1 cellular context compared by ENCODE assay signal in genomic region chr14:75690010-75690409, GRCh38.
TF ChIP-seq lines count a peak whose summit lies in the region.

No MANE protein-coding gene starts in this region.

TF ChIP-seq in IMR-90, 13 proteins besides CTCF, POLR2A, EP300 and RAD21:
- TF ChIP-seq CEBPB (IDR thresholded peaks at IDR 0.05; ENCODE audit: low read depth, low read length) = no peak
- TF ChIP-seq, protein P1, sequence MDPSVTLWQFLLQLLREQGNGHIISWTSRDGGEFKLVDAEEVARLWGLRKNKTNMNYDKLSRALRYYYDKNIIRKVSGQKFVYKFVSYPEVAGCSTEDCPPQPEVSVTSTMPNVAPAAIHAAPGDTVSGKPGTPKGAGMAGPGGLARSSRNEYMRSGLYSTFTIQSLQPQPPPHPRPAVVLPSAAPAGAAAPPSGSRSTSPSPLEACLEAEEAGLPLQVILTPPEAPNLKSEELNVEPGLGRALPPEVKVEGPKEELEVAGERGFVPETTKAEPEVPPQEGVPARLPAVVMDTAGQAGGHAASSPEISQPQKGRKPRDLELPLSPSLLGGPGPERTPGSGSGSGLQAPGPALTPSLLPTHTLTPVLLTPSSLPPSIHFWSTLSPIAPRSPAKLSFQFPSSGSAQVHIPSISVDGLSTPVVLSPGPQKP (IDR thresholded peaks at IDR 0.05; ENCODE audit: borderline replicate concordance, low read depth, low read length) = no peak
- TF ChIP-seq MAZ (IDR thresholded peaks at IDR 0.05; ENCODE audit: borderline replicate concordance, low read depth, low read length) = no peak
- no peak for TF ChIP-seq SMC3 (IDR thresholded peaks at IDR 0.05; ENCODE audit: low read depth, low read length)
- no peak for TF ChIP-seq BHLHE40 (IDR thresholded peaks at IDR 0.05; ENCODE audit: low read depth, low read length)
- no peak for TF ChIP-seq MAFK (IDR thresholded peaks at IDR 0.05; ENCODE audit: low read depth, low read length)
- TF ChIP-seq RCOR1 (IDR thresholded peaks at IDR 0.05; ENCODE audit: insufficient replicate concordance, low read length) = no peak
- TF ChIP-seq, protein P2, sequence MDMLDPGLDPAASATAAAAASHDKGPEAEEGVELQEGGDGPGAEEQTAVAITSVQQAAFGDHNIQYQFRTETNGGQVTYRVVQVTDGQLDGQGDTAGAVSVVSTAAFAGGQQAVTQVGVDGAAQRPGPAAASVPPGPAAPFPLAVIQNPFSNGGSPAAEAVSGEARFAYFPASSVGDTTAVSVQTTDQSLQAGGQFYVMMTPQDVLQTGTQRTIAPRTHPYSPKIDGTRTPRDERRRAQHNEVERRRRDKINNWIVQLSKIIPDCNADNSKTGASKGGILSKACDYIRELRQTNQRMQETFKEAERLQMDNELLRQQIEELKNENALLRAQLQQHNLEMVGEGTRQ (IDR thresholded peaks at IDR 0.05; ENCODE audit: low read depth, low read length) = no peak
- TF ChIP-seq MXI1 (IDR thresholded peaks at IDR 0.05; ENCODE audit: borderline replicate concordance, low read depth, low read length) = no peak
- TF ChIP-seq CHD1 (IDR thresholded peaks at IDR 0.05; ENCODE audit: low read depth, low read length) = no peak
- TF ChIP-seq RFX5 (IDR thresholded peaks at IDR 0.05; ENCODE audit: low read depth, low read length) = no peak
- TF ChIP-seq FOS (IDR thresholded peaks at IDR 0.05; ENCODE audit: low read depth, low read length) = no peak
- TF ChIP-seq NFE2L2 (IDR thresholded peaks at IDR 0.05; ENCODE audit: low read depth, low read length) = no peak
